Comparison of ENCODE assay signal across 25 cellular contexts in genomic region chr6:157210954-157211353, GRCh38.
A peak's percentile ranks its signal among the peaks of the same experiment; 100 is the strongest.
DNase-seq lines count a peak whose midpoint lies in the region; ATAC-seq, FAIRE-seq and TF ChIP-seq lines count a peak whose summit lies in the region.
"Had no signal": no experiment of that assay in that cellular context is flagged by ENCODE, and none has a peak within 500 bp of the region (broad histone marks: within the 10 kb centered on the region; RNA-seq: fewer than 3 reads in every experiment).

No MANE protein-coding gene starts in this region.

- DNase-seq in CD4-positive, alpha-beta memory T cell = no peak
- DNase-seq in Karpas-422 = no peak
- DNase-seq in caudate nucleus (lab: John Stamatoyannopoulos, UW) = no peak
- no peak for DNase-seq in pancreas
- no peak for DNase-seq in activated CD4-positive, alpha-beta T cell treated with anti-CD3 and anti-CD28 coated beads, Interleukin-2, amount 10 ng/mL, durations not matched to agents 7 days and 5 days
- no peak for DNase-seq in Right ventricle myocardium inferior (ENCODE audit: missing footprints)
- DNase-seq in endodermal cell = no peak
- DNase-seq: ACHN; CD8-positive, alpha-beta memory T cell; COR-L47; DMS 273 treated with DMSO at 0.1 percent for 48 hours; DMS53; DND-41; EL; HCEC 1CT; IMR-90 had no signal

- no peaks in the 10 kb centered on the region for H3K27me3 ChIP-seq in CD4-positive, alpha-beta memory T cell (ENCODE audit: insufficient read depth, low read length)
- H3K27me3 ChIP-seq in Karpas-422 (ENCODE audit: low read length) (no peaks in the 10 kb centered on the region), pancreas (no peaks in the 10 kb centered on the region), endodermal cell (ENCODE audit: control insufficient read depth, insufficient read depth, low read length, poor library complexity, severe bottlenecking) (no peaks in the 10 kb centered on the region)

- H3K27me3 Mint-ChIP-seq in CD4-positive, alpha-beta memory T cell = no peaks in the 10 kb centered on the region
- H3K27me3 Mint-ChIP-seq in activated CD4-positive, alpha-beta T cell treated with anti-CD3 and anti-CD28 coated beads, Interleukin-2, amount 10 ng/mL, durations not matched to agents 7 days and 5 days = no peaks in the 10 kb centered on the region
- no peaks in the 10 kb centered on the region for H3K27me3 Mint-ChIP-seq in endodermal cell (ENCODE audit: insufficient read depth)

- H3K4me2 ChIP-seq in Karpas-422 (ENCODE audit: low read depth, low read length, poor library complexity, severe bottlenecking) = no peak overlapping the region
- H3K4me2 ChIP-seq: GM23338 had no signal

- POLR2A ChIA-PET in CD4-positive, alpha-beta memory T cell (lab: Charles Lee; ENCODE audit: partially characterized antibody) = no interaction called here
- POLR2A ChIA-PET in activated CD4-positive, alpha-beta T cell treated with anti-CD3 and anti-CD28 coated beads, Interleukin-2, amount 10 ng/mL, durations not matched to agents 7 days and 5 days (lab: Charles Lee) = no interaction called here

- H3K36me3 ChIP-seq in CD4-positive, alpha-beta memory T cell (ENCODE audit: insufficient read depth, low read length) = peaks cover 20% of the 10 kb centered on the region
- H3K36me3 ChIP-seq in Karpas-422 (ENCODE audit: insufficient read depth, low read length) (peaks cover 22% of the 10 kb centered on the region; the same call in 1 of the 2 replicates), pancreas (peaks cover 0 to 16% (median 8%) of the 10 kb centered on the region in 3 donors), endodermal cell (ENCODE audit: control insufficient read depth, insufficient read depth, low read length) (peaks cover 42% of the 10 kb centered on the region)

- FAIRE-seq in pancreas (lab: Jason Lieb, UNC) = no peak
- FAIRE-seq: A204.1, GM12892, GM18507, H54, K562 had no signal

- no peak for TF ChIP-seq CTCF in pancreas (IDR thresholded peaks at IDR 0.05)
- TF ChIP-seq CTCF in endodermal cell (conservative IDR thresholded peaks at IDR 0.05) = no peak

- H3K4me1 Mint-ChIP-seq in CD4-positive, alpha-beta memory T cell = peaks cover 0 to 2% (median 0%) of the 10 kb centered on the region in 4 donors
- no peaks in the 10 kb centered on the region for H3K4me1 Mint-ChIP-seq in activated CD4-positive, alpha-beta T cell treated with anti-CD3 and anti-CD28 coated beads, Interleukin-2, amount 10 ng/mL, durations not matched to agents 7 days and 5 days
- H3K4me1 Mint-ChIP-seq in endodermal cell = no peaks in the 10 kb centered on the region
- H3K4me1 Mint-ChIP-seq: CD8-positive, alpha-beta memory T cell; GM23338 had no signal

- CTCF ChIA-PET in CD4-positive, alpha-beta memory T cell (lab: Charles Lee; ENCODE audit: partially characterized antibody) = interaction anchor here (1.5 kb wide), 1 partner anchor 13 kb away, joined by 4 read pairs; no protein-coding TSS in a partner anchor
- CTCF ChIA-PET in activated CD4-positive, alpha-beta T cell treated with anti-CD3 and anti-CD28 coated beads, Interleukin-2, amount 10 ng/mL, durations not matched to agents 7 days and 5 days (lab: Charles Lee) = interaction anchor here (0.5 to 1.3 kb wide), 3 partner anchors 9 to 1625 kb away, joined by 3 read pairs; no protein-coding TSS in a partner anchor

- peak overlapping the region in 4 of 7 donors; percentile 0 to 44 (median 22) for H3K27ac Mint-ChIP-seq in CD4-positive, alpha-beta memory T cell
- no peak overlapping the region for H3K27ac Mint-ChIP-seq in activated CD4-positive, alpha-beta T cell treated with anti-CD3 and anti-CD28 coated beads, Interleukin-2, amount 10 ng/mL, durations not matched to agents 7 days and 5 days
- no peak overlapping the region for H3K27ac Mint-ChIP-seq in endodermal cell
- H3K27ac Mint-ChIP-seq: GM23338 had no signal

- no peaks in the 10 kb centered on the region for H3K9me3 Mint-ChIP-seq in CD4-positive, alpha-beta memory T cell
- no peaks in the 10 kb centered on the region for H3K9me3 Mint-ChIP-seq in activated CD4-positive, alpha-beta T cell treated with anti-CD3 and anti-CD28 coated beads, Interleukin-2, amount 10 ng/mL, durations not matched to agents 7 days and 5 days
- no peaks in the 10 kb centered on the region for H3K9me3 Mint-ChIP-seq in endodermal cell
- H3K9me3 Mint-ChIP-seq: CD8-positive, alpha-beta memory T cell; GM23338 had no signal

- peaks cover 18 to 25% of the 10 kb centered on the region in 2 donors for H3K36me3 Mint-ChIP-seq in CD4-positive, alpha-beta memory T cell
- H3K36me3 Mint-ChIP-seq in activated CD4-positive, alpha-beta T cell treated with anti-CD3 and anti-CD28 coated beads, Interleukin-2, amount 10 ng/mL, durations not matched to agents 7 days and 5 days (ENCODE audit: low read depth) = peaks cover 7% of the 10 kb centered on the region
- H3K36me3 Mint-ChIP-seq in endodermal cell (ENCODE audit: low read depth) = peaks cover 18% of the 10 kb centered on the region

- H3K27ac ChIP-seq in CD4-positive, alpha-beta memory T cell (ENCODE audit: low read depth, low read length) = no peak overlapping the region
- H3K27ac ChIP-seq in Karpas-422 (ENCODE audit: low read length) (0 out of 2 replicates have a peak overlapping the region, but pooled peaks have one; percentile 2), caudate nucleus (ENCODE audit: low read depth, low read length) (peak overlapping the region; percentile 50), pancreas (peak overlapping the region in 2 of 4 donors; percentile 37 to 39), endodermal cell (ENCODE audit: low read depth, low read length) (no peak overlapping the region)
- H3K27ac ChIP-seq: C4-2B, HL-60 had no signal

- intact Hi-C loops in CD4-positive, alpha-beta memory T cell (cut with micrococcal nuclease) = no loop called here
- intact Hi-C loops in pancreas (cut with DNase I) = no loop called here
- intact Hi-C loops in Right ventricle myocardium inferior (cut with DNase I) = no loop called here

- no peak overlapping the region for H3K4me3 Mint-ChIP-seq in CD4-positive, alpha-beta memory T cell
- no peak overlapping the region for H3K4me3 Mint-ChIP-seq in activated CD4-positive, alpha-beta T cell treated with anti-CD3 and anti-CD28 coated beads, Interleukin-2, amount 10 ng/mL, durations not matched to agents 7 days and 5 days
- no peak overlapping the region for H3K4me3 Mint-ChIP-seq in endodermal cell
- H3K4me3 Mint-ChIP-seq: CD8-positive, alpha-beta memory T cell; GM23338 had no signal

- H3K9ac ChIP-seq in Karpas-422 (ENCODE audit: low read length) (no peak overlapping the region), endodermal cell (ENCODE audit: extremely low read depth, low read length, poor library complexity, severe bottlenecking) (no peak overlapping the region)

- no peaks in the 10 kb centered on the region for H3K9me2 ChIP-seq in Karpas-422 (replicated peaks; ENCODE audit: insufficient read depth, low read length)

- H3K9me3 ChIP-seq in CD4-positive, alpha-beta memory T cell (ENCODE audit: control insufficient read depth in 1 of 2, low read length in 2 of 2) = no peaks in the 10 kb centered on the region
- H3K9me3 ChIP-seq in Karpas-422 (ENCODE audit: low read length) = no peaks in the 10 kb centered on the region
- H3K9me3 ChIP-seq in pancreas = no peaks in the 10 kb centered on the region
- no peaks in the 10 kb centered on the region for H3K9me3 ChIP-seq in endodermal cell (ENCODE audit: control insufficient read depth, low read length)

- H2AFZ ChIP-seq in Karpas-422 (ENCODE audit: low read length) = no peak overlapping the region
- H2AFZ ChIP-seq: GM23338 had no signal

- no peaks in the 10 kb centered on the region for H4K20me1 ChIP-seq in Karpas-422 (ENCODE audit: insufficient read depth, low read depth, low read length)

- H3K4me3 ChIP-seq in CD4-positive, alpha-beta memory T cell (ENCODE audit: low read length in 2 of 2) = no peak overlapping the region
- no peak overlapping the region for H3K4me3 ChIP-seq in Karpas-422 (ENCODE audit: low read length)
- no peak overlapping the region for H3K4me3 ChIP-seq in pancreas
- no peak overlapping the region for H3K4me3 ChIP-seq in endodermal cell (ENCODE audit: low read length)
- H3K4me3 ChIP-seq: GM23338, K562 had no signal

- ATAC-seq in pancreas (peak; percentile 55 to 76 (median 58)), Right ventricle myocardium inferior (no peak), HG03039 (IDR thresholded peaks at IDR 0.05; ENCODE audit: unreplicated experiment) (no peak)
- ATAC-seq: GM23338, K562 had no signal

- no peaks in the 10 kb centered on the region for H3K79me2 ChIP-seq in Karpas-422 (ENCODE audit: low read length)

- 45% methylated on average over 3 of the region's 3 CpGs for WGBS in pancreas, 2 donors
- 93 to 100% methylated on average over 3 of the region's 3 CpGs for WGBS in endodermal cell (ENCODE audit: insufficient coverage in 1 of 2, insufficient read length in 1 of 2), 2 experiments

- H3K4me1 ChIP-seq in CD4-positive, alpha-beta memory T cell (ENCODE audit: insufficient read depth, low read length) = no peaks in the 10 kb centered on the region
- peaks cover 16% of the 10 kb centered on the region; the same call in 1 of the 2 replicates for H3K4me1 ChIP-seq in Karpas-422 (ENCODE audit: low read length)
- H3K4me1 ChIP-seq in pancreas = peaks cover 0 to 13% (median 8%) of the 10 kb centered on the region in 3 donors
- no peaks in the 10 kb centered on the region for H3K4me1 ChIP-seq in endodermal cell (ENCODE audit: control insufficient read depth, insufficient read depth, low read length)

Comparison
In these comparisons a context has a peak if more than half of its experiments do, and no peak if none do; other contexts are left out.
1. H3K27ac ChIP-seq: peak in Karpas-422 (single experiment) and caudate nucleus (single experiment); none in CD4-positive, alpha-beta memory T cell (single experiment) and endodermal cell (single experiment).
2. H3K27ac Mint-ChIP-seq: peak in CD4-positive, alpha-beta memory T cell (4 of 7); none in activated CD4-positive, alpha-beta T cell treated with anti-CD3 and anti-CD28 coated beads, Interleukin-2, amount 10 ng/mL, durations not matched to agents 7 days and 5 days (single experiment) and endodermal cell (single experiment).
3. ATAC-seq: peak in pancreas (4 of 4); none in Right ventricle myocardium inferior (single experiment) and HG03039 (single experiment).